ENCODE assay signal across 1 cellular context in genomic region chr12:132145334-132145733, GRCh38.
TF ChIP-seq lines count a peak whose summit lies in the region.

No MANE protein-coding gene starts in this region.

TF ChIP-seq in HepG2, 621 proteins besides CTCF, POLR2A, EP300 and RAD21:
- TF ChIP-seq GTF2F1 (IDR thresholded peaks at IDR 0.05; ENCODE audit: low read length) (no peak), ZC3H4 (CRISPR knock-in tag; IDR thresholded peaks at IDR 0.05; ENCODE audit: borderline replicate concordance) (no peak), ZSCAN12 (CRISPR knock-in tag; IDR thresholded peaks at IDR 0.05) (no peak), MEF2D (CRISPR knock-in tag; IDR thresholded peaks at IDR 0.05) (no peak), CSRNP2 (CRISPR knock-in tag; conservative IDR thresholded peaks at IDR 0.05; ENCODE audit: low read depth) (no peak), NCOA2 (CRISPR knock-in tag; IDR thresholded peaks at IDR 0.05) (no peak), SIN3A (IDR thresholded peaks at IDR 0.05; ENCODE audit: borderline replicate concordance, low read depth, low read length) (no peak), ZNF362 (CRISPR knock-in tag; IDR thresholded peaks at IDR 0.05; ENCODE audit: borderline replicate concordance) (no peak), BRD4 (CRISPR knock-in tag; IDR thresholded peaks at IDR 0.05) (no peak), MIXL1 (CRISPR knock-in tag; IDR thresholded peaks at IDR 0.05) (no peak)
TF ChIP-seq in HepG2: peak in this region for 0.
